ENCODE assay signal across 1 cellular context in the genomic region with DNA sequence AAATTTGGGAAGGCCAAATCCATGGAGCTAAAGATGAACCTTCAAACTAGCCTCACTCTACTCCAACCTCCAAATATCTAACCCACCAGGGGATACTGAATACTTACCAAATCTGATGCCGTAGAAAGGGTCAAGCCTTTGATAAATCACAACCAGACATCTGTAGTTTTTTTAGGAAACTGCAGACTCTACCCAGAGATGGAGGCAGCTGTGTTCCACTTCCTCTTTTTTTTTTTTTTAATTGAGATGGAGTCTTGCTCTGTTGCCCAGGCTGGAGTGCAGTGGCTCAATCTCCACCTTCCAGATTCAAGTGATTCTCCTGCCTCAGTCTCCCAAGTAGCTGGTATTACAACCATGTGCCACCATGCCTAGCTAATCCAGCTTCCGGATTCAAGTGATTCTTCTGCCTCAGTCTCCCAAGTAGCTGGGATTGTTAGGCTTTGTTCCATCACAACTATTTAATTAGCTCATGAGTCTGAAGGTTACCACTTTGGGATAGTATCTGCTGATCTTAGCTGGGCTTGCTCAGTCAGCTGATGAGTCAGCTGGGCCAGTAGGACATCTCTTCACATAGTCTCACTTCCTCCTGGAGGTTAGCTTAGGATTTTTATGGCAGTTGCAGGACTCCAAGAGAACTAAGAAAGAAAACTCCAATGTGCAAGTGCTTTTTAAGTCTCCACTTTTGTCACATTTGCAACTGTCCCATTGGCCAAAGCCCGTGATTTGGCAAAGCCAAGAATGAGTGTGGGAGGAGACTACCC.
TF ChIP-seq lines count a peak whose summit lies in the region.

No MANE protein-coding gene starts in this region.

TF ChIP-seq in WTC11, 78 proteins besides CTCF, POLR2A, EP300 and RAD21 (continued from another document):
- TF ChIP-seq TP53 (CRISPR knock-in tag; IDR thresholded peaks at IDR 0.05) (no peak), STAT6 (CRISPR knock-in tag; conservative IDR thresholded peaks at IDR 0.05; ENCODE audit: low read depth) (no peak), OVOL2 (CRISPR knock-in tag; IDR thresholded peaks at IDR 0.05; ENCODE audit: borderline replicate concordance) (no peak)
- TF ChIP-seq, protein P1, sequence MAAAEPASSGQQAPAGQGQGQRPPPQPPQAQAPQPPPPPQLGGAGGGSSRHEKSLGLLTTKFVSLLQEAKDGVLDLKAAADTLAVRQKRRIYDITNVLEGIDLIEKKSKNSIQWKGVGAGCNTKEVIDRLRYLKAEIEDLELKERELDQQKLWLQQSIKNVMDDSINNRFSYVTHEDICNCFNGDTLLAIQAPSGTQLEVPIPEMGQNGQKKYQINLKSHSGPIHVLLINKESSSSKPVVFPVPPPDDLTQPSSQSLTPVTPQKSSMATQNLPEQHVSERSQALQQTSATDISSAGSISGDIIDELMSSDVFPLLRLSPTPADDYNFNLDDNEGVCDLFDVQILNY (CRISPR knock-in tag; IDR thresholded peaks at IDR 0.05) = no peak
